Comparison of ENCODE assay signal across 18 cellular contexts in the genomic region with DNA sequence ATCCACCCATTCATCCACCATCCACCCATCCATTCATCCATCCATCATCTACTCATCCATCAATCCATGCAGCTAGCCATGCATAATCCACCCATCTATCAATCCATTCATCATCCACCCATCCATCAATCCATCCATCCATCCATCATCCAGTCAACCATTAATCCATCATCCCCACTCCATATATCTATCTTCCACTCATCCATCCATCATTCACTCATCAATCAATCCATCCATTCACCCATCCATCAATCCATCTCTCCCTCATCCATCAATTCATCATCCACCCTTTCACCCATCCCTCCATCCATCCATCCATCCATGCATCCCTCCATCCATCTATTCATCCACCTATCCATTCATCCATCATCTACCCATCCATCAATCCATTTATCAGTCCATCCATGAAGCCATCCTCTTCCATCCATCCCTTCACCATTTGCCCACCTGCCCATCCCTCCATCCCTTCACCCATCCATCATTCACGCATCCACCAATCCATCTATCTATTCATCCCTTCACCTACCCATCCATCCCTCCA.
A peak's percentile ranks its signal among the peaks of the same experiment; 100 is the strongest.
DNase-seq lines count a peak whose midpoint lies in the region; ATAC-seq, FAIRE-seq and TF ChIP-seq lines count a peak whose summit lies in the region.
"Had no signal": no experiment of that assay in that cellular context is flagged by ENCODE, and none has a peak within 500 bp of the region (broad histone marks: within the 10 kb centered on the region; RNA-seq: fewer than 3 reads in every experiment).

No MANE protein-coding gene starts in this region.

- H3K9ac ChIP-seq in K562 (ENCODE audit: insufficient read depth in 1 of 2, low read depth in 2 of 2, low read length in 2 of 2) (no peak overlapping the region), neural cell (ENCODE audit: low read length) (no peak overlapping the region)

- H3K79me2 ChIP-seq in K562 (ENCODE audit: control insufficient read depth, insufficient read depth, low read length) = no peaks in the 10 kb centered on the region
- H3K79me2 ChIP-seq in neural cell (replicated peaks; ENCODE audit: insufficient read depth, low read length) = no peaks in the 10 kb centered on the region

- TF ChIP-seq EP300 in K562 (IDR thresholded peaks at IDR 0.05; ENCODE audit: low read length) (no peak), neural cell (conservative IDR thresholded peaks at IDR 0.05; ENCODE audit: poor library complexity, severe bottlenecking) (peak; percentile 33)

- FAIRE-seq in K562 (lab: Jason Lieb, UNC) = no peak
- FAIRE-seq: GM12892 had no signal

- H3K9me3 Mint-ChIP-seq in nephron progenitor cell = no peaks in the 10 kb centered on the region
- H3K9me3 Mint-ChIP-seq: CD4-positive, alpha-beta memory T cell had no signal

- H3K36me3 ChIP-seq in K562 (ENCODE audit: control insufficient read depth, insufficient read depth, low read length) = no peaks in the 10 kb centered on the region
- no peaks in the 10 kb centered on the region for H3K36me3 ChIP-seq in neural cell (ENCODE audit: insufficient read depth, low read length)

- H3K27me3 ChIP-seq in K562 (ENCODE audit: control insufficient read depth in 2 of 2, insufficient read depth in 2 of 2, low read length in 2 of 2) = peaks cover 0 to 13% of the 10 kb centered on the region in 2 experiments; a peak in 2 of 5 replicates
- H3K27me3 ChIP-seq in neural cell (ENCODE audit: insufficient read depth, low read depth, low read length) = no peaks in the 10 kb centered on the region

- H3K4me3 Mint-ChIP-seq in nephron progenitor cell = no peak overlapping the region
- H3K4me3 Mint-ChIP-seq: CD4-positive, alpha-beta memory T cell; HFFc6 had no signal

- no peak for DNase-seq in HEK293T (ENCODE audit: extremely low spot score)
- no peak for DNase-seq in K562 (ENCODE audit: extremely low read depth in 1 of 4, low spot score in 3 of 4)
- no peak for DNase-seq in NCI-H345 (lab: John Stamatoyannopoulos, UW)
- DNase-seq in stimulated activated CD4-positive, alpha-beta T cell treated with anti-CD3 and anti-CD28 coated beads, Interleukin-4, amount 100 ng/mL, for 1 hour = no peak
- no peak for DNase-seq in nephron progenitor cell
- DNase-seq: C1 segment of cervical spinal cord; Calu3; CD4-positive, alpha-beta memory T cell; COR-L47; DMS53; DMS79 treated with DMSO at 0.1 percent for 48 hours; GF-D8; GOT3; H7; HCEC 1CT; HFFc6 had no signal

- H3K4me1 ChIP-seq in K562 (replicated peaks in 1 of 2; ENCODE audit: control insufficient read depth in 2 of 2, insufficient read depth in 2 of 2, low read length in 2 of 2) = no peaks in the 10 kb centered on the region

- no peaks in the 10 kb centered on the region for H4K20me1 ChIP-seq in K562 (replicated peaks; ENCODE audit: control insufficient read depth, insufficient read depth, low read length)
- H4K20me1 ChIP-seq in neural cell (ENCODE audit: insufficient read depth) = no peaks in the 10 kb centered on the region

- H3K27ac Mint-ChIP-seq in nephron progenitor cell = no peak overlapping the region
- H3K27ac Mint-ChIP-seq: HFFc6 had no signal

- H3K4me3 ChIP-seq in K562 (no peak overlapping the region), neural cell (ENCODE audit: low read length) (no peak overlapping the region)

- no peak overlapping the region for H3K27ac ChIP-seq in K562 (ENCODE audit: extremely low read depth, low read depth, low read length)
- H3K27ac ChIP-seq in neural cell (ENCODE audit: low read length) = no peak overlapping the region

- TF ChIP-seq CTCF in K562 (IDR thresholded peaks at IDR 0.05 in 2 of 3, conservative IDR thresholded peaks at IDR 0.05 in 1 of 3; ENCODE audit: insufficient read depth in 2 of 3, low read depth in 1 of 3, low read length in 3 of 3) (no peak), neural cell (IDR thresholded peaks at IDR 0.05; ENCODE audit: poor library complexity, severe bottlenecking) (no peak), nephron progenitor cell (IDR thresholded peaks at IDR 0.05) (no peak)

- no peaks in the 10 kb centered on the region for H3F3A ChIP-seq in neural cell (ENCODE audit: insufficient read depth, low read length, poor library complexity, severe bottlenecking)

- H3K9me3 ChIP-seq in K562 (replicated peaks; ENCODE audit: control insufficient read depth, insufficient read depth, low read depth, low read length) (no peaks in the 10 kb centered on the region), neural cell (ENCODE audit: low read length) (no peaks in the 10 kb centered on the region)

- no peak for TF ChIP-seq POLR2A in K562 (conservative IDR thresholded peaks at IDR 0.05)

- peaks cover 44% of the 10 kb centered on the region for H3K4me1 Mint-ChIP-seq in nephron progenitor cell
- H3K4me1 Mint-ChIP-seq: CD4-positive, alpha-beta memory T cell had no signal

- BruUV-seq in K562 (replicated peaks; lab: Mats Ljungman, UMichigan) = no TSS peak

- H3K9me2 ChIP-seq in neural cell (ENCODE audit: insufficient read depth, low read length) = no peaks in the 10 kb centered on the region

- in situ Hi-C loops in K562 (cut with MboI) = no loop called here

- no peaks in the 10 kb centered on the region for H3K9me1 ChIP-seq in K562 (ENCODE audit: control insufficient read depth, insufficient read depth, low read length)

- WGBS in K562 (ENCODE audit: insufficient coverage, low coverage, missing lambda C conversion rate) = 0% methylated on average over 1 of the region's 1 CpG

- no peak for ATAC-seq in K562

- POLR2A ChIA-PET in HEK293T (lab: Yijun Ruan, JAX) = no interaction called here
- POLR2A ChIA-PET in K562 (lab: Yijun Ruan, JAX) = no interaction called here

- intact Hi-C loops in K562 (cut with micrococcal nuclease) = no loop called here

- TF ChIP-seq RAD21 in K562 (CRISPR knock-in tag; conservative IDR thresholded peaks at IDR 0.05 in 1 of 2, IDR thresholded peaks at IDR 0.05 in 1 of 2) = no peak
- TF ChIP-seq RAD21 in neural cell (conservative IDR thresholded peaks at IDR 0.05) = no peak

- CTCF ChIA-PET in HEK293T (lab: Yijun Ruan, JAX) = no interaction called here
- CTCF ChIA-PET in K562 (lab: Yijun Ruan, JAX; ENCODE audit: low intra/inter-chr PET ratio) = no interaction called here

- H2AFZ ChIP-seq in K562 (ENCODE audit: low read depth, low read length) (no peak overlapping the region), neural cell (ENCODE audit: low read depth, low read length) (no peak overlapping the region)

- H3K27me3 Mint-ChIP-seq in nephron progenitor cell (ENCODE audit: low read depth, poor library complexity) = peaks cover 6% of the 10 kb centered on the region

- no peaks in the 10 kb centered on the region for H3K36me3 Mint-ChIP-seq in nephron progenitor cell (ENCODE audit: low read depth)
- H3K36me3 Mint-ChIP-seq: CD4-positive, alpha-beta memory T cell had no signal

- no peak overlapping the region for H3K4me2 ChIP-seq in K562 (ENCODE audit: insufficient read depth, low read length)
- no peak overlapping the region for H3K4me2 ChIP-seq in neural cell (ENCODE audit: low read length)

TF ChIP-seq in HEK293T, 16 proteins besides CTCF, POLR2A, EP300 and RAD21:
- TF ChIP-seq TARDBP (IDR thresholded peaks at IDR 0.05) (no peak), ZNF384 (IDR thresholded peaks at IDR 0.05) (no peak), ELF4 (IDR thresholded peaks at IDR 0.05) (no peak), HDGF (IDR thresholded peaks at IDR 0.05; ENCODE audit: borderline replicate concordance) (no peak), SP1 (IDR thresholded peaks at IDR 0.05) (no peak)
- TF ChIP-seq, protein P1, sequence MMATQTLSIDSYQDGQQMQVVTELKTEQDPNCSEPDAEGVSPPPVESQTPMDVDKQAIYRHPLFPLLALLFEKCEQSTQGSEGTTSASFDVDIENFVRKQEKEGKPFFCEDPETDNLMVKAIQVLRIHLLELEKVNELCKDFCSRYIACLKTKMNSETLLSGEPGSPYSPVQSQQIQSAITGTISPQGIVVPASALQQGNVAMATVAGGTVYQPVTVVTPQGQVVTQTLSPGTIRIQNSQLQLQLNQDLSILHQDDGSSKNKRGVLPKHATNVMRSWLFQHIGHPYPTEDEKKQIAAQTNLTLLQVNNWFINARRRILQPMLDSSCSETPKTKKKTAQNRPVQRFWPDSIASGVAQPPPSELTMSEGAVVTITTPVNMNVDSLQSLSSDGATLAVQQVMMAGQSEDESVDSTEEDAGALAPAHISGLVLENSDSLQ (IDR thresholded peaks at IDR 0.05) = peak; percentile 57
TF ChIP-seq in HEK293T: peak in this region for 1.

TF ChIP-seq in K562, 482 proteins besides CTCF, POLR2A, EP300 and RAD21 (continues in another document):
- no peak for TF ChIP-seq ZNF174 (CRISPR knock-in tag; IDR thresholded peaks at IDR 0.05)
- no peak for TF ChIP-seq ZNF75A (CRISPR knock-in tag; IDR thresholded peaks at IDR 0.05)

TF ChIP-seq in neural cell, 6 proteins besides CTCF, POLR2A, EP300 and RAD21:
- no peak for TF ChIP-seq MXI1 (conservative IDR thresholded peaks at IDR 0.05; ENCODE audit: poor library complexity, severe bottlenecking)
- no peak for TF ChIP-seq SMC3 (conservative IDR thresholded peaks at IDR 0.05; ENCODE audit: poor library complexity)
- TF ChIP-seq EZH2 (IDR thresholded peaks at IDR 0.05; ENCODE audit: borderline replicate concordance, insufficient read depth, low read length, poor library complexity, severe bottlenecking) = no peak
- TF ChIP-seq POLR2AphosphoS5 (IDR thresholded peaks at IDR 0.05) = no peak
- TF ChIP-seq TAF1 (IDR thresholded peaks at IDR 0.05; ENCODE audit: low read depth) = no peak
- TF ChIP-seq, protein P2, sequence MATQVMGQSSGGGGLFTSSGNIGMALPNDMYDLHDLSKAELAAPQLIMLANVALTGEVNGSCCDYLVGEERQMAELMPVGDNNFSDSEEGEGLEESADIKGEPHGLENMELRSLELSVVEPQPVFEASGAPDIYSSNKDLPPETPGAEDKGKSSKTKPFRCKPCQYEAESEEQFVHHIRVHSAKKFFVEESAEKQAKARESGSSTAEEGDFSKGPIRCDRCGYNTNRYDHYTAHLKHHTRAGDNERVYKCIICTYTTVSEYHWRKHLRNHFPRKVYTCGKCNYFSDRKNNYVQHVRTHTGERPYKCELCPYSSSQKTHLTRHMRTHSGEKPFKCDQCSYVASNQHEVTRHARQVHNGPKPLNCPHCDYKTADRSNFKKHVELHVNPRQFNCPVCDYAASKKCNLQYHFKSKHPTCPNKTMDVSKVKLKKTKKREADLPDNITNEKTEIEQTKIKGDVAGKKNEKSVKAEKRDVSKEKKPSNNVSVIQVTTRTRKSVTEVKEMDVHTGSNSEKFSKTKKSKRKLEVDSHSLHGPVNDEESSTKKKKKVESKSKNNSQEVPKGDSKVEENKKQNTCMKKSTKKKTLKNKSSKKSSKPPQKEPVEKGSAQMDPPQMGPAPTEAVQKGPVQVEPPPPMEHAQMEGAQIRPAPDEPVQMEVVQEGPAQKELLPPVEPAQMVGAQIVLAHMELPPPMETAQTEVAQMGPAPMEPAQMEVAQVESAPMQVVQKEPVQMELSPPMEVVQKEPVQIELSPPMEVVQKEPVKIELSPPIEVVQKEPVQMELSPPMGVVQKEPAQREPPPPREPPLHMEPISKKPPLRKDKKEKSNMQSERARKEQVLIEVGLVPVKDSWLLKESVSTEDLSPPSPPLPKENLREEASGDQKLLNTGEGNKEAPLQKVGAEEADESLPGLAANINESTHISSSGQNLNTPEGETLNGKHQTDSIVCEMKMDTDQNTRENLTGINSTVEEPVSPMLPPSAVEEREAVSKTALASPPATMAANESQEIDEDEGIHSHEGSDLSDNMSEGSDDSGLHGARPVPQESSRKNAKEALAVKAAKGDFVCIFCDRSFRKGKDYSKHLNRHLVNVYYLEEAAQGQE (IDR thresholded peaks at IDR 0.05; ENCODE audit: borderline replicate concordance) = no peak
TF ChIP-seq in neural cell: peak in this region for 0.
